ENCODE assay signal across 8 cellular contexts in genomic region chr19:55643003-55643732, GRCh38. TPM values are rescaled to one million over a fixed set of nuclear protein-coding genes. Genes with fewer than 3 reads are reported as not detected.
DNase-seq lines count a peak whose midpoint lies in the region; FAIRE-seq and TF ChIP-seq lines count a peak whose summit lies in the region.

A gene with protein sequence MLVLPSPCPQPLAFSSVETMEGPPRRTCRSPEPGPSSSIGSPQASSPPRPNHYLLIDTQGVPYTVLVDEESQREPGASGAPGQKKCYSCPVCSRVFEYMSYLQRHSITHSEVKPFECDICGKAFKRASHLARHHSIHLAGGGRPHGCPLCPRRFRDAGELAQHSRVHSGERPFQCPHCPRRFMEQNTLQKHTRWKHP (plus strand): TSS chr19:55643649. CDS start chr19:55644572, 923 bp downstream.

- no peaks in the 10 kb centered on the region for H3F3A ChIP-seq in neural cell (ENCODE audit: insufficient read depth, low read length, poor library complexity, severe bottlenecking)

- FAIRE-seq in GM18507 (lab: Jason Lieb, UNC), result peak; percentile 86

- H3K36me3 ChIP-seq in SJCRH30, result peaks cover 19% of the 10 kb centered on the region
- no peaks in the 10 kb centered on the region for H3K36me3 ChIP-seq in neural cell (ENCODE audit: insufficient read depth, low read length)
- peaks cover 6 to 8% of the 10 kb centered on the region in 2 donors for H3K36me3 ChIP-seq in stomach smooth muscle (ENCODE audit: control insufficient read depth in 2 of 2, insufficient read depth in 2 of 2, low read length in 2 of 2)

- H3K4me2 ChIP-seq in neural cell (ENCODE audit: low read length), result peak within 1 kb of the TSS; percentile 79

- peak within 1 kb of the TSS; percentile 97 for H3K27ac ChIP-seq in 22Rv1
- H3K27ac ChIP-seq in SJCRH30, result no peak within 1 kb of the TSS; the same call in 1 of the 2 replicates
- peak within 1 kb of the TSS; percentile 51 for H3K27ac ChIP-seq in neural cell (ENCODE audit: low read length)
- peak within 1 kb of the TSS; percentile 88 for H3K27ac ChIP-seq in stomach smooth muscle (ENCODE audit: low read length)

- DNase-seq in GM18507 (ENCODE audit: extremely low spot score, insufficient read length, low read depth), result no peak
- peak; percentile 80 for DNase-seq in KG1 (lab: John Stamatoyannopoulos, UW)
- DNase-seq in SJCRH30, result peak; percentile 73 to 83
- DNase-seq in activated gamma-delta T cell treated with Interleukin-2 at 50 U/mL for 16 hours, result peak; percentile 77
- DNase-seq in foreskin fibroblast, result peak; percentile 78 to 91

- H4K20me1 ChIP-seq in neural cell (ENCODE audit: insufficient read depth), result no peaks in the 10 kb centered on the region

- H3K9ac ChIP-seq in neural cell (ENCODE audit: low read length) (peak within 1 kb of the TSS; percentile 88), stomach smooth muscle (ENCODE audit: low read length in 2 of 2) (peak within 1 kb of the TSS; percentile 79 to 80)

- H3K27me3 ChIP-seq in SJCRH30 (no peaks in the 10 kb centered on the region), neural cell (ENCODE audit: insufficient read depth, low read depth, low read length) (no peaks in the 10 kb centered on the region), stomach smooth muscle (ENCODE audit: control insufficient read depth in 1 of 2, insufficient read depth in 2 of 2, low read length in 2 of 2) (no peaks in the 10 kb centered on the region)

- peaks cover 33% of the 10 kb centered on the region for H3K79me2 ChIP-seq in neural cell (replicated peaks; ENCODE audit: insufficient read depth, low read length)

- no peaks in the 10 kb centered on the region for H3K9me3 ChIP-seq in SJCRH30 (replicated peaks)
- H3K9me3 ChIP-seq in neural cell (ENCODE audit: low read length), result no peaks in the 10 kb centered on the region
- H3K9me3 ChIP-seq in stomach smooth muscle (ENCODE audit: control insufficient read depth in 2 of 2, low read length in 2 of 2), result no peaks in the 10 kb centered on the region

- H3K9me2 ChIP-seq in neural cell (ENCODE audit: insufficient read depth, low read length), result no peaks in the 10 kb centered on the region

- TF ChIP-seq EP300 in neural cell (conservative IDR thresholded peaks at IDR 0.05; ENCODE audit: poor library complexity, severe bottlenecking), result no peak

- no peak within 1 kb of the TSS for H2AFZ ChIP-seq in neural cell (ENCODE audit: low read depth, low read length)

- H3K4me3 ChIP-seq in SJCRH30, result peak within 1 kb of the TSS; percentile 84
- peak within 1 kb of the TSS; percentile 80 to 86 for H3K4me3 ChIP-seq in foreskin fibroblast (ENCODE audit: low read depth in 1 of 2, low read length in 2 of 2)
- H3K4me3 ChIP-seq in neural cell (ENCODE audit: low read length), result peak within 1 kb of the TSS; percentile 78
- H3K4me3 ChIP-seq in stomach smooth muscle (ENCODE audit: low read length in 2 of 2), result peak within 1 kb of the TSS; percentile 81 to 93

- TF ChIP-seq CTCF in 22Rv1 (IDR thresholded peaks at IDR 0.05) (no peak), foreskin fibroblast (IDR thresholded peaks at IDR 0.05; ENCODE audit: low read depth, low read length) (no peak), neural cell (IDR thresholded peaks at IDR 0.05; ENCODE audit: poor library complexity, severe bottlenecking) (no peak)

- no peak for TF ChIP-seq RAD21 in neural cell (conservative IDR thresholded peaks at IDR 0.05)

- H3K4me1 ChIP-seq in SJCRH30 (peaks cover 9% of the 10 kb centered on the region; the same call in 1 of the 2 replicates), stomach smooth muscle (ENCODE audit: control insufficient read depth, insufficient read depth, low read length) (peaks cover 57% of the 10 kb centered on the region)

TF ChIP-seq in neural cell, 6 proteins besides CTCF, POLR2A, EP300 and RAD21:
- peak; percentile 29 for TF ChIP-seq REST (IDR thresholded peaks at IDR 0.05; ENCODE audit: borderline replicate concordance)
- TF ChIP-seq MXI1 (conservative IDR thresholded peaks at IDR 0.05; ENCODE audit: poor library complexity, severe bottlenecking), result peak; percentile 49
- TF ChIP-seq SMC3 (conservative IDR thresholded peaks at IDR 0.05; ENCODE audit: poor library complexity), result no peak
- TF ChIP-seq POLR2AphosphoS5 (IDR thresholded peaks at IDR 0.05), result peak; percentile 61

RNA-seq across cellular contexts. Expression of the gene that starts here (rescaled TPM):
- total RNA-seq in SJCRH30 (2014; rRNA removed; shearing (Covaris generic)), result 17.9 and 18.7 TPM in 2 replicates
- 14.8 and 15.3 TPM in 2 replicates for polyA plus RNA-seq in neural cell
- 7.6 and 12.4 TPM in 2 replicates for polyA minus RNA-seq in neural cell
